9 cellular contexts compared by ENCODE assay signal in the genomic region with DNA sequence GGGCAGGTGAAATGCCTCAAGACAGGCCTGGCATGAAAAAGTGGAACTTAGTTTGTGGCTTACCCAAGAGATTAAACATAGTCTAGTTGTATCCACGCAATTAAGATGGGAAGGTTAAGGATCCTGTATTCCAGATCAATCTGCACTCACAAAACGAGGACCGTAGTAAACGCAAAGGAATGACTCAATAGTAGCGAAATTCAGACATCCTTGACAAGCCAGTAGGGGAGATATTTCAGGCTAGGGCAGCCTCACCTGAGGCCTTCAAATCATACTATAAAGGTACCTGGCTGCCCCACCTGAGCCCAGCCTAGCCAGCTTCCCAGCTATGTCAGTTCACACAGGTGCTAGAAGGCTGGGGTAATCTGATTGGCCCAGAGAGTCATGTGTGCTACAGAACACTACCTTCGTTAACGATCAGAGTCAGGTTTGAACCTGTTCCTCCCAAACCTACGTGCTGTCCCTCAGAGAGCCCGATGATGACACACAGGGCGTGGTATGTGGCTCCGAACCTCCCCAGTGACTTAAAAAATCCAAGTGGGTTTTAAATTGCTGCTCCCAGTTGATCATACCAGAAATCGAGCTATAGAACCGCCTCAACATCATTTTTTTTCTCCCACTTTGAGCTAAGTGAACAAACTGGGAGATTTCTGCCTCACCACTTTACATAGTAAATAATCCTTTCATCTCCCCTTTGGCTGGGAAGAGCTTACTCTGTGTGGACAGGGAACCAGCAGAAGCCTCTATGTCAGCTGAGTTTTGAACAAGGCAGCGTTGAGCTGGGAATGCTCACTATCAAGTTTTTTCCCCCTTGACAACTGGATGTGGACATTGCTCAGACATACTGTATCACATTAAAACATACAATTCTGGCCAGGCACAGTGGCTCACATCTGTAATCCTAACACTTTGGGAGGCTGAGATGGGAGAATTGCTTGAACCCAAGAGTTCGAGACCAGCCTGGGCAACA. TPM values are rescaled to one million over a fixed set of nuclear protein-coding genes. Genes with fewer than 3 reads are reported as not detected.
A peak's percentile ranks its signal among the peaks of the same experiment; 100 is the strongest.
DNase-seq lines count a peak whose midpoint lies in the region; TF ChIP-seq lines count a peak whose summit lies in the region.
"Had no signal": no experiment of that assay in that cellular context is flagged by ENCODE, and none has a peak within 500 bp of the region (broad histone marks: within the 10 kb centered on the region; RNA-seq: fewer than 3 reads in every experiment).

No MANE protein-coding gene starts in this region.

- no peaks in the 10 kb centered on the region for H3K9me3 ChIP-seq in colonic mucosa
- H3K9me3 ChIP-seq in trophoblast cell (ENCODE audit: insufficient read depth, low read depth, low read length): no peaks in the 10 kb centered on the region

- peak overlapping the region; percentile 73 for H3K27ac ChIP-seq in colonic mucosa
- peak overlapping the region; percentile 58 for H3K27ac ChIP-seq in trophoblast cell (ENCODE audit: low read depth, low read length)
- peak overlapping the region in 12 of 59 donors; percentile 64 to 88 (median 80) for H3K27ac ChIP-seq in dorsolateral prefrontal cortex

- peak overlapping the region; percentile 38 for H3K14ac ChIP-seq in trophoblast cell (ENCODE audit: low read length)

- H3K36me3 ChIP-seq in colonic mucosa (no peaks in the 10 kb centered on the region), trophoblast cell (ENCODE audit: control insufficient read depth in 1 of 2, insufficient read depth in 2 of 2, low read length in 2 of 2) (no peaks in the 10 kb centered on the region)

- no peak overlapping the region for H4K12ac ChIP-seq in trophoblast cell (ENCODE audit: low read depth, low read length)

- no peak overlapping the region for H2BK120ac ChIP-seq in trophoblast cell (ENCODE audit: insufficient read depth, low read length, poor library complexity)

- TF ChIP-seq CTCF in colonic mucosa (IDR thresholded peaks at IDR 0.05) (no peak), dorsolateral prefrontal cortex (IDR thresholded peaks at IDR 0.05 in 54 of 56, conservative IDR thresholded peaks at IDR 0.05 in 2 of 56; ENCODE audit: low read depth in 1 of 56, partially characterized antibody in 56 of 56) (no peak)

- H3K9ac ChIP-seq in colonic mucosa (ENCODE audit: low read depth in 2 of 2, low read length in 2 of 2) (peak overlapping the region in 1 of 2 donors; percentile 13), trophoblast cell (ENCODE audit: low read length) (no peak overlapping the region)

- H2AFZ ChIP-seq in trophoblast cell (ENCODE audit: insufficient read depth, low read length, poor library complexity): no peak overlapping the region

- H3K79me2 ChIP-seq in trophoblast cell (ENCODE audit: control insufficient read depth, insufficient read depth, low read length, poor library complexity): peaks cover 6% of the 10 kb centered on the region

- H3K4me2 ChIP-seq in trophoblast cell (ENCODE audit: low read length): no peak overlapping the region

- peak; percentile 81 for DNase-seq in ELF-1 (ENCODE audit: low read depth, low spot score)
- peak; percentile 70 for DNase-seq in NCI-H2107 (lab: John Stamatoyannopoulos, UW)
- peak; percentile 90 for DNase-seq in colonic mucosa
- DNase-seq in trophoblast cell: peak; percentile 97 to 98
- no peak for DNase-seq in dorsolateral prefrontal cortex
- no peak for DNase-seq in NCI-H2081 treated with DMSO at 0.1 percent for 48 hours (lab: John Stamatoyannopoulos, UW)
- no peak for DNase-seq in NCI-H2227 treated with DMSO at 0.1 percent for 48 hours (lab: John Stamatoyannopoulos, UW)
- no peak for DNase-seq in OCI-M2 (lab: John Stamatoyannopoulos, UW; ENCODE audit: unreplicated experiment)
- DNase-seq: occipital lobe had no signal

- H4K8ac ChIP-seq in trophoblast cell (ENCODE audit: low read depth, low read length): no peak overlapping the region

- H3K4me1 ChIP-seq in colonic mucosa: peaks cover 8% of the 10 kb centered on the region
- peaks cover 18 to 27% of the 10 kb centered on the region in 2 experiments for H3K4me1 ChIP-seq in trophoblast cell (ENCODE audit: control insufficient read depth in 1 of 2, insufficient read depth in 2 of 2, low read length in 2 of 2)

- peak overlapping the region; percentile 7 for H3K4ac ChIP-seq in trophoblast cell (ENCODE audit: low read depth, low read length)

- H3K27me3 ChIP-seq in colonic mucosa (no peaks in the 10 kb centered on the region), trophoblast cell (ENCODE audit: insufficient read depth, low read length) (no peaks in the 10 kb centered on the region), dorsolateral prefrontal cortex (peaks cover 0 to 7% (median 0%) of the 10 kb centered on the region in 45 donors)

- H3K18ac ChIP-seq in trophoblast cell (ENCODE audit: low read length): no peak overlapping the region

- H3K23ac ChIP-seq in trophoblast cell (ENCODE audit: low read length): no peak overlapping the region

- H2AK5ac ChIP-seq in trophoblast cell (ENCODE audit: low read length): no peak overlapping the region

- intact Hi-C loops in colonic mucosa (cut with DNase I): no loop called here
- intact Hi-C loops in dorsolateral prefrontal cortex (cut with DNase I): loop anchor here in 1 of 2 donors (5.0 kb wide), 1 partner anchor 42 kb away; no protein-coding TSS in a partner anchor

- peak overlapping the region; percentile 74 for H4K91ac ChIP-seq in trophoblast cell (ENCODE audit: low read depth, low read length)

- peak overlapping the region; percentile 23 for H2BK5ac ChIP-seq in trophoblast cell (ENCODE audit: low read depth, low read length, poor library complexity)

- H3K4me3 ChIP-seq in colonic mucosa (no peak overlapping the region), trophoblast cell (ENCODE audit: low read depth, low read length) (no peak overlapping the region), dorsolateral prefrontal cortex (no peak overlapping the region)

- no CpG with 5 or more reads among the region's 15 CpGs for WGBS in trophoblast cell (ENCODE audit: extremely low coverage, insufficient coverage, insufficient read length)

- H2BK12ac ChIP-seq in trophoblast cell (ENCODE audit: low read length): peak overlapping the region; percentile 50

- H3K79me1 ChIP-seq in trophoblast cell (ENCODE audit: low read length): peaks cover 25% of the 10 kb centered on the region

RNA-seq across cellular contexts. Expression of gene AHNAK, which starts 46.3 kb away (rescaled TPM):
- 100 to 1,000 TPM; 458 to 631 TPM for total RNA-seq in colonic mucosa
- polyA plus RNA-seq in trophoblast cell (2013): 191 and 221 TPM in 2 replicates
- 100 to 1,000 TPM in 106 of 120 experiments, 10 to 100 TPM in 14; 61.5 to 470 (median 154) TPM for total RNA-seq in dorsolateral prefrontal cortex

Comparison
In these comparisons a context has a peak if more than half of its experiments do, and no peak if none do; other contexts are left out.
1. DNase-seq: peak in ELF-1 (single experiment), NCI-H2107 (single experiment), colonic mucosa (single experiment) and trophoblast cell (2 of 2); none in dorsolateral prefrontal cortex (0 of 10), NCI-H2081 treated with DMSO at 0.1 percent for 48 hours (single experiment), NCI-H2227 treated with DMSO at 0.1 percent for 48 hours (single experiment) and OCI-M2 (single experiment).